Comparison of ENCODE assay signal across 8 cellular contexts in the genomic region with DNA sequence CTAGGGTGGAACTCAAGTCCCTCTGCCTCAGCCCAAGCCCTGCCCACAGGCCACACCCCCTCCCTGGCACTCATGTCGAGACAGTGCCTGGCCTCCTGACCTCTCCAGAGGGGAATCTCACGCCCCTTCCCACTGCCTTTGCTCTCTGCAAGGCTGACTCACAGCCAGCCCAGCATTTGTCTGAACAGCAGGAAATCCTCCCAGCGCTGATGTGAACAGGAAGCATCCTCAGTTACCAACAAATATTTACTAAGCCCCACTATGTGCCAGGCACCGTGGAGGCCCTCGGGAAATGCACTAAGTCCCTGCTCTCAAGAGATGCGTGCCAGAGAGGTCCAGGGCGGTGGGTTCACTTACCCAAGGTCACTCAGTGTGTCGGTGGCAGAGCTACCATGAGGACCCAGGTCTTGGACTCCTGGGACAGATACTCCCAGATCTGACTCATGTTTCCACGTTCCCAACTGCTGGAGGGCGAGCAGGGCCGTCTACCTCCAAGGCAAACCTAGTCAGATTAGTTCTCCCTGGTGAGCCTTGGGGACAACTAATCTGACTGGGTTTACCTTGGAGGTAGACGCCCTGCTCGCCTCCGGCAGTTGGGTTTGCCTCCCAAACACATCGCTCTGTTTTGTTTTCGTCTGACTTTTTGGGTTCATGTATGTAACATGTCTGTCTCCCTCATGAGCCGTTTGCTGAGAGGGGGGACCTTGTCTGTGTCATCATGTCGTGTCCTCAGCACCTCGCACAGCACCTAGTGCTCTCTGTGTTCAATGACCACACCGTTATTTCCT. TPM values are rescaled to one million over a fixed set of nuclear protein-coding genes. Genes with fewer than 3 reads are reported as not detected.
A peak's percentile ranks its signal among the peaks of the same experiment; 100 is the strongest.
DNase-seq lines count a peak whose midpoint lies in the region; ATAC-seq and TF ChIP-seq lines count a peak whose summit lies in the region.

No MANE protein-coding gene starts in this region.

- peaks cover 4% of the 10 kb centered on the region for H3K79me1 ChIP-seq in neuronal stem cell (ENCODE audit: low read depth, low read length)

- H3K27me3 ChIP-seq in KMS-11 (ENCODE audit: insufficient read depth, low read depth) (no peaks in the 10 kb centered on the region), neuronal stem cell (ENCODE audit: control insufficient read depth in 3 of 3, insufficient read depth in 3 of 3, low read depth in 1 of 3, low read length in 3 of 3) (no peaks in the 10 kb centered on the region), Karpas-422 (ENCODE audit: low read length) (no peaks in the 10 kb centered on the region)

- no peaks in the 10 kb centered on the region for H4K20me1 ChIP-seq in KMS-11 (ENCODE audit: insufficient read depth)
- H4K20me1 ChIP-seq in Karpas-422 (ENCODE audit: insufficient read depth, low read depth, low read length) = peaks cover 6% of the 10 kb centered on the region; the same call in 1 of the 2 replicates

- H3K4me3 ChIP-seq in AG10803 (ENCODE audit: low read length) = no peak overlapping the region
- no peak overlapping the region for H3K4me3 ChIP-seq in KMS-11 (IDR thresholded peaks at IDR 0.05; ENCODE audit: insufficient read depth, low read depth, low read length)
- H3K4me3 ChIP-seq in neuronal stem cell (ENCODE audit: low read length in 2 of 2) = no peak overlapping the region
- no peak overlapping the region for H3K4me3 ChIP-seq in Karpas-422 (ENCODE audit: low read length)

- H4K91ac ChIP-seq in neuronal stem cell (ENCODE audit: low read depth, low read length, poor library complexity) = peak overlapping the region; percentile 16

- peak overlapping the region; percentile 86 for H3K4me2 ChIP-seq in KMS-11
- H3K4me2 ChIP-seq in neuronal stem cell (ENCODE audit: insufficient read depth, low read length, poor library complexity, severe bottlenecking) = no peak overlapping the region
- H3K4me2 ChIP-seq in Karpas-422 (ENCODE audit: low read depth, low read length, poor library complexity, severe bottlenecking) = no peak overlapping the region

- H4K8ac ChIP-seq in neuronal stem cell (ENCODE audit: low read depth, low read length) = no peak overlapping the region

- no peak overlapping the region for H3K4ac ChIP-seq in neuronal stem cell (ENCODE audit: low read length)

- H3K9me2 ChIP-seq in Karpas-422 (replicated peaks; ENCODE audit: insufficient read depth, low read length) = no peaks in the 10 kb centered on the region

- H2AK5ac ChIP-seq in neuronal stem cell (ENCODE audit: low read depth, low read length) = peak overlapping the region; percentile 93

- peaks cover 65% of the 10 kb centered on the region for H3K79me2 ChIP-seq in KMS-11 (ENCODE audit: insufficient read depth, low read depth)
- H3K79me2 ChIP-seq in Karpas-422 (ENCODE audit: low read length) = no peaks in the 10 kb centered on the region

- H3K27ac ChIP-seq in KMS-11 (peak overlapping the region; percentile 91), neuronal stem cell (replicated peaks; ENCODE audit: low read length) (no peak overlapping the region), Karpas-422 (ENCODE audit: low read length) (no peak overlapping the region)

- H3K9me3 ChIP-seq in neuronal stem cell (replicated peaks in 1 of 2; ENCODE audit: control insufficient read depth in 2 of 2, insufficient read depth in 1 of 2, low read depth in 1 of 2, low read length in 2 of 2) (peaks cover 5 to 9% of the 10 kb centered on the region in 2 donors), Karpas-422 (ENCODE audit: low read length) (no peaks in the 10 kb centered on the region)

- no peaks in the 10 kb centered on the region; the same call in 1 of the 2 replicates for H3K36me3 ChIP-seq in KMS-11 (ENCODE audit: insufficient read depth)
- peaks cover 0 to 8% of the 10 kb centered on the region in 2 donors for H3K36me3 ChIP-seq in neuronal stem cell (replicated peaks in 1 of 2; ENCODE audit: control insufficient read depth in 2 of 2, insufficient read depth in 2 of 2, low read length in 2 of 2)
- no peaks in the 10 kb centered on the region for H3K36me3 ChIP-seq in Karpas-422 (ENCODE audit: insufficient read depth, low read length)

- H3K14ac ChIP-seq in neuronal stem cell (ENCODE audit: low read length) = no peak overlapping the region

- peak overlapping the region; percentile 69 for H3K18ac ChIP-seq in neuronal stem cell (ENCODE audit: low read length)

- no peak overlapping the region for H2BK120ac ChIP-seq in neuronal stem cell (ENCODE audit: low read depth, low read length)

- no CpG with 5 or more reads among the region's 20 CpGs for WGBS in neuronal stem cell (ENCODE audit: extremely low coverage in 2 of 2, insufficient read length in 2 of 2, insufficient replicate concordance in 1 of 2), 2 donors

- peaks cover 85% of the 10 kb centered on the region for H3K4me1 ChIP-seq in KMS-11 (ENCODE audit: low read depth, poor library complexity, severe bottlenecking)
- peaks cover 39 to 40% of the 10 kb centered on the region in 2 donors for H3K4me1 ChIP-seq in neuronal stem cell (ENCODE audit: control insufficient read depth in 2 of 2, insufficient read depth in 1 of 2, low read depth in 1 of 2, low read length in 2 of 2)
- H3K4me1 ChIP-seq in Karpas-422 (ENCODE audit: low read length) = peaks cover 54% of the 10 kb centered on the region

- ATAC-seq in HG03045 (IDR thresholded peaks at IDR 0.05; ENCODE audit: unreplicated experiment) = no peak
- no peak for ATAC-seq in HG02571 (IDR thresholded peaks at IDR 0.05; ENCODE audit: unreplicated experiment)

- H2BK15ac ChIP-seq in neuronal stem cell (ENCODE audit: low read length) = peak overlapping the region; percentile 5

- peak overlapping the region; percentile 72 for H2BK5ac ChIP-seq in neuronal stem cell (ENCODE audit: low read length)

- DNase-seq in AG10803 (ENCODE audit: low read depth) = peak; percentile 79
- DNase-seq in activated CD8-positive, alpha-beta memory T cell treated with anti-CD3 and anti-CD28 coated beads, Interleukin-2, amount 50 U/mL, for 1 hour (ENCODE audit: extremely low read depth) = peak; percentile 39
- peak; percentile 14 for DNase-seq in fibroblast of gingiva (ENCODE audit: low read depth)
- no peak for DNase-seq in neuronal stem cell (ENCODE audit: low spot score)
- no peak for DNase-seq in Karpas-422

- H2AFZ ChIP-seq in KMS-11 (ENCODE audit: low read depth) (no peak overlapping the region), neuronal stem cell (ENCODE audit: low read length) (no peak overlapping the region), Karpas-422 (ENCODE audit: low read length) (no peak overlapping the region)

- H3K9ac ChIP-seq in KMS-11 = peak overlapping the region; percentile 55; the same call in 1 of the 2 replicates
- H3K9ac ChIP-seq in neuronal stem cell (ENCODE audit: low read depth, low read length, poor library complexity) = peak overlapping the region; percentile 31
- H3K9ac ChIP-seq in Karpas-422 (ENCODE audit: low read length) = no peak overlapping the region

- no peak for TF ChIP-seq CTCF in AG10803 (conservative IDR thresholded peaks at IDR 0.05; ENCODE audit: low read length)
- TF ChIP-seq CTCF in KMS-11 (conservative IDR thresholded peaks at IDR 0.05; ENCODE audit: low read depth, low read length) = no peak

- no peak overlapping the region for H3K23ac ChIP-seq in neuronal stem cell (ENCODE audit: low read depth, low read length, poor library complexity)

- no peak overlapping the region for H2BK12ac ChIP-seq in neuronal stem cell (ENCODE audit: low read length)

RNA-seq across cellular contexts. Expression of gene ADA, which starts 7.7 kb away (rescaled TPM):
- polyA plus RNA-seq in neuronal stem cell (2013, experiment 1 of 2) = 25.3 TPM
- polyA plus RNA-seq in neuronal stem cell (2013, experiment 2 of 2) = 24.1 TPM
- total RNA-seq in Karpas-422 (2014; rRNA removed; shearing (Covaris generic); ENCODE audit: low replicate concordance) = 0.11 TPM in 1 of 2 replicates, not detected in the other

Comparison
In these comparisons a context has a peak if more than half of its experiments do, and no peak if none do; other contexts are left out.
1. DNase-seq: peak in AG10803 (single experiment), activated CD8-positive, alpha-beta memory T cell treated with anti-CD3 and anti-CD28 coated beads, Interleukin-2, amount 50 U/mL, for 1 hour (single experiment) and fibroblast of gingiva (single experiment); none in neuronal stem cell (single experiment) and Karpas-422 (single experiment).